In genomic region chr21:35226960-35227741, GRCh38 we compare ENCODE assay signal across 8 cellular contexts.
DNase-seq lines count a peak whose midpoint lies in the region; ATAC-seq and TF ChIP-seq lines count a peak whose summit lies in the region.

No MANE protein-coding gene starts in this region.

- no peak overlapping the region for H3K9ac ChIP-seq in trophoblast cell (ENCODE audit: low read length)

- H3K14ac ChIP-seq in trophoblast cell (ENCODE audit: low read length): no peak overlapping the region

- intact Hi-C loops in left lung (cut with DNase I): no loop called here

- POLR2A ChIA-PET in GM10248 (lab: Yijun Ruan, JAX): no interaction called here

- no peak overlapping the region for H3K4me3 ChIP-seq in left lung
- no peak overlapping the region for H3K4me3 ChIP-seq in trophoblast cell (ENCODE audit: low read depth, low read length)

- H4K91ac ChIP-seq in trophoblast cell (ENCODE audit: low read depth, low read length): no peak overlapping the region

- H3K36me3 ChIP-seq in left lung (no peaks in the 10 kb centered on the region), trophoblast cell (ENCODE audit: control insufficient read depth in 1 of 2, insufficient read depth in 2 of 2, low read length in 2 of 2) (no peaks in the 10 kb centered on the region)

- H2AFZ ChIP-seq in trophoblast cell (ENCODE audit: insufficient read depth, low read length, poor library complexity): no peak overlapping the region

- no peak for TF ChIP-seq CTCF in left lung (IDR thresholded peaks at IDR 0.05)
- no peak for TF ChIP-seq CTCF in GM10248 (IDR thresholded peaks at IDR 0.05; ENCODE audit: control extremely low read depth, extremely low read depth, low read depth, missing control alignments)

- no peak overlapping the region for H3K18ac ChIP-seq in trophoblast cell (ENCODE audit: low read length)

- H2AK5ac ChIP-seq in trophoblast cell (ENCODE audit: low read length): no peak overlapping the region

- H3K27me3 ChIP-seq in left lung (no peaks in the 10 kb centered on the region), trophoblast cell (ENCODE audit: insufficient read depth, low read length) (no peaks in the 10 kb centered on the region)

- CTCF ChIA-PET in GM10248 (lab: Yijun Ruan, JAX): interaction anchor here (1.0 kb wide), 1 partner anchor 11 kb away, joined by 4 read pairs; no protein-coding TSS in a partner anchor

- ATAC-seq in GM19452 (IDR thresholded peaks at IDR 0.05; ENCODE audit: unreplicated experiment): peak; percentile 76
- ATAC-seq in HG03457 (IDR thresholded peaks at IDR 0.05; ENCODE audit: unreplicated experiment): peak; percentile 71
- peak; percentile 18 for ATAC-seq in left lung

- H3K4me1 ChIP-seq in left lung (peaks cover 0 to 9% of the 10 kb centered on the region in 2 donors), trophoblast cell (ENCODE audit: control insufficient read depth in 1 of 2, insufficient read depth in 2 of 2, low read length in 2 of 2) (peaks cover 6 to 12% of the 10 kb centered on the region in 2 experiments)

- no peak overlapping the region for H2BK120ac ChIP-seq in trophoblast cell (ENCODE audit: insufficient read depth, low read length, poor library complexity)

- H3K27ac ChIP-seq in left lung (no peak overlapping the region), trophoblast cell (ENCODE audit: low read depth, low read length) (no peak overlapping the region)

- H3K23ac ChIP-seq in trophoblast cell (ENCODE audit: low read length): no peak overlapping the region

- no CpG with 5 or more reads among the region's 13 CpGs for WGBS in trophoblast cell (ENCODE audit: extremely low coverage, insufficient coverage, insufficient read length)

- DNase-seq in DMS153 treated with DMSO at 0.1 percent for 48 hours (lab: John Stamatoyannopoulos, UW; ENCODE audit: unreplicated experiment) (peak; percentile 91), SW480 (ENCODE audit: low spot score) (peak; percentile 97), left lung (no peak), trophoblast cell (no peak), GM10248 (ENCODE audit: extremely low spot score) (no peak), kidney tubule cell (ENCODE audit: low spot score) (no peak)

- no peak overlapping the region for H4K8ac ChIP-seq in trophoblast cell (ENCODE audit: low read depth, low read length)

- H3K4me2 ChIP-seq in trophoblast cell (ENCODE audit: low read length): no peak overlapping the region

- no peak overlapping the region for H2BK5ac ChIP-seq in trophoblast cell (ENCODE audit: low read depth, low read length, poor library complexity)

- H4K12ac ChIP-seq in trophoblast cell (ENCODE audit: low read depth, low read length): no peak overlapping the region

- no peaks in the 10 kb centered on the region for H3K79me2 ChIP-seq in trophoblast cell (ENCODE audit: control insufficient read depth, insufficient read depth, low read length, poor library complexity)

- H3K9me3 ChIP-seq in left lung (no peaks in the 10 kb centered on the region), trophoblast cell (ENCODE audit: insufficient read depth, low read depth, low read length) (peaks cover 2% of the 10 kb centered on the region)

- H2BK12ac ChIP-seq in trophoblast cell (ENCODE audit: low read length): no peak overlapping the region

- H3K79me1 ChIP-seq in trophoblast cell (ENCODE audit: low read length): peaks cover 5% of the 10 kb centered on the region

- no peak overlapping the region for H3K4ac ChIP-seq in trophoblast cell (ENCODE audit: low read depth, low read length)

Comparison
In these comparisons a context has a peak if more than half of its experiments do, and no peak if none do; other contexts are left out.
1. DNase-seq: peak in DMS153 treated with DMSO at 0.1 percent for 48 hours (single experiment) and SW480 (single experiment); none in left lung (0 of 2), trophoblast cell (0 of 2), GM10248 (single experiment) and kidney tubule cell (single experiment).
2. ATAC-seq: peak in every context shown above with its lines; median percentile 76 in GM19452; 71 in HG03457; 18 in left lung.